20 cellular contexts compared by ENCODE assay signal in the genomic region with DNA sequence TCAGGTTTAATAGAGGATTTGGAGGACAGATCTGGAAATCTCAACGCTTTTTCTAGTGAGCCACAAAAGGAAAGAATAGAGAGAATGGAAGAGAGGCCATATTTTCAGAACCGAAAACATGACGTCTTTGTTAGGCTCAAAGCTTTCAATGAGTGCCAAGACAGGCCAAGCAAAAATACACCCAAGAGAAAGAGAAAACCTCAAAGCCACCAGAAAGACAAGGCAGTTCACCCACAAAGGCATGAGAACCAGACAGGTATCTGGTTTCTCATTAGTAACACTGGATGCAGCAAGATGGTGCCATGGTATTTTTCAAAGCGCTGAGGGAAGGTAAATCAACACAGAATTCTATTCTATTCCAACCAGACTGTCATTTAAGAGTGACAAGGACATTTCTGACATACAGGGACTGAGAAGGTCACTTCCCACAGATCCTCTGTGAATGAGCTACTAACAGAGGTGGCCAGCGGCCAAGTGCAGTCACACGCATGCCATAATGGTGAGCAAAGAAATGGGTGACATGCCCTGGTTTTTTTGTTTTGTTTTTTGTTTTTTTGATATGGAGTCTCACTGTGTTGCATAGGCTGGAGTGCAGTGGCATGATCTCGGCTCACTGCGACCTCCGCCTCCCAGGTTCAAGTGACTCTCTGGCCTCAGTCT. TPM values are rescaled to one million over a fixed set of nuclear protein-coding genes. Genes with fewer than 3 reads are reported as not detected.
"Had no signal": no experiment of that assay in that cellular context is flagged by ENCODE, and none has a peak within 500 bp of the region (broad histone marks: within the 10 kb centered on the region; RNA-seq: fewer than 3 reads in every experiment).

No MANE protein-coding gene starts in this region.

- H3K27ac ChIP-seq: cardiac muscle cell, neutrophil, parathyroid adenoma, skin epidermis had no signal

- H3K36me3 Mint-ChIP-seq: natural killer cell had no signal

- H3K4me3 ChIP-seq: cardiac muscle cell, skin epidermis had no signal

- H3K36me3 ChIP-seq: cardiac muscle cell had no signal

- DNase-seq: activated CD4-positive, CD25-positive, alpha-beta regulatory T cell treated with anti-CD3 and anti-CD28 coated beads, Interleukin-2, amount 50 U/mL, for 72 hours; activated naive CD4-positive, alpha-beta T cell treated with anti-CD3 and anti-CD28 coated beads, Interleukin-2, amount 10 ng/mL, durations not matched to agents 7 days and 5 days; mesenchymal stem cell; natural killer cell; retina; stimulated activated CD4-positive, alpha-beta T cell treated with anti-CD3 and anti-CD28 coated beads, Interleukin-4, amount 100 ng/mL, for 4 hours; stimulated activated CD8-positive, alpha-beta memory T cell treated with anti-CD3 and anti-CD28 coated beads, Interleukin-4, amount 100 ng/mL, for 48 hours; stimulated activated naive CD8-positive, alpha-beta T cell treated with anti-CD3 and anti-CD28 coated beads, Interleukin-15, Interleukin-2, amounts not matched to agents 100 U/mL and 50 U/mL, for 24 hours; T-cell; T-helper 9 cell had no signal

- H3K4me3 Mint-ChIP-seq: activated naive CD4-positive, alpha-beta T cell treated with anti-CD3 and anti-CD28 coated beads, Interleukin-2, amount 10 ng/mL, durations not matched to agents 7 days and 5 days; activated T-helper 17 cell treated with anti-CD3 and anti-CD28 coated beads, Interleukin-2, amount 50 U/mL, for 72 hours; natural killer cell; T-cell had no signal

- H3K27me3 ChIP-seq: cardiac muscle cell, neutrophil had no signal

- H3K9me3 ChIP-seq: neutrophil had no signal

- H3K9me3 Mint-ChIP-seq: natural killer cell had no signal

- ATAC-seq: activated T-helper 17 cell treated with anti-CD3 and anti-CD28 coated beads, Interleukin-2, amount 50 U/mL, for 72 hours; left lobe of liver; natural killer cell; stimulated activated naive CD8-positive, alpha-beta T cell treated with anti-CD3 and anti-CD28 coated beads, Interleukin-15, Interleukin-2, amounts not matched to agents 100 U/mL and 50 U/mL, for 24 hours; T-cell had no signal

- H3K27ac Mint-ChIP-seq: activated naive CD4-positive, alpha-beta T cell treated with anti-CD3 and anti-CD28 coated beads, Interleukin-2, amount 10 ng/mL, durations not matched to agents 7 days and 5 days; activated T-helper 17 cell treated with anti-CD3 and anti-CD28 coated beads, Interleukin-2, amount 50 U/mL, for 72 hours had no signal

- H3K27me3 Mint-ChIP-seq: activated T-helper 17 cell treated with anti-CD3 and anti-CD28 coated beads, Interleukin-2, amount 50 U/mL, for 72 hours; T-cell had no signal

RNA-seq across cellular contexts. Expression of a gene that starts 44.7 kb away (rescaled TPM):
- total RNA-seq: activated CD8-positive, alpha-beta memory T cell treated with anti-CD3 and anti-CD28 coated beads for 36 hours; activated T-helper 17 cell treated with anti-CD3 and anti-CD28 coated beads, Interleukin-2, amount 50 U/mL, for 72 hours; astrocyte; cardiac muscle cell; natural killer cell; temporal lobe; ureter had no signal
